ENCODE assay signal across 9 cellular contexts in genomic region chr15:101455291-101455916, GRCh38. TPM values are rescaled to one million over a fixed set of nuclear protein-coding genes. Genes with fewer than 3 reads are reported as not detected.
DNase-seq lines count a peak whose midpoint lies in the region; ATAC-seq and TF ChIP-seq lines count a peak whose summit lies in the region.
"Had no signal": no experiment of that assay in that cellular context is flagged by ENCODE, and none has a peak within 500 bp of the region (broad histone marks: within the 10 kb centered on the region; RNA-seq: fewer than 3 reads in every experiment).

No MANE protein-coding gene starts in this region.

- no peak for TF ChIP-seq CTCF in coronary artery (IDR thresholded peaks at IDR 0.05)

- ATAC-seq in GM19351 (IDR thresholded peaks at IDR 0.05; ENCODE audit: unreplicated experiment): no peak

- H3K27ac ChIP-seq in coronary artery: peak overlapping the region in 1 of 2 donors; percentile 32

- peak; percentile 54 to 56 for DNase-seq in AML-193 (lab: John Stamatoyannopoulos, UW)
- DNase-seq in LHCN-M2 (ENCODE audit: low read depth): peak; percentile 11
- DNase-seq in coronary artery (ENCODE audit: low spot score): peak; percentile 68
- peak; percentile 15 to 74 for DNase-seq in lung microvascular endothelial cell (ENCODE audit: low read depth in 2 of 2)
- no peak for DNase-seq in NCI-H1105 (lab: John Stamatoyannopoulos, UW)
- no peak for DNase-seq in NCI-H1694 treated with DMSO at 0.1 percent for 48 hours (lab: John Stamatoyannopoulos, UW)
- no peak for DNase-seq in NCI-H345 (lab: John Stamatoyannopoulos, UW)
- DNase-seq: activated CD4-positive, alpha-beta T cell treated with anti-CD3 and anti-CD28 coated beads, Interleukin-2, amount 50 U/mL, for 4 hours had no signal

- no peak overlapping the region for H3K4me3 ChIP-seq in coronary artery

RNA-seq across cellular contexts. Expression of gene PCSK6, which starts 34.1 kb away (rescaled TPM):
- total RNA-seq in LHCN-M2 (2014; rRNA removed) (0.13 and 0.52 TPM in 2 replicates), lung microvascular endothelial cell (20.0 and 38.9 TPM in 2 replicates)
- polyA plus RNA-seq in LHCN-M2 (2012): 0.12 TPM

Comparison
In these comparisons a context has a peak if more than half of its experiments do, and no peak if none do; other contexts are left out.
1. DNase-seq: peak in AML-193 (2 of 2), LHCN-M2 (single experiment), coronary artery (single experiment) and lung microvascular endothelial cell (2 of 2); none in NCI-H1105 (single experiment), NCI-H1694 treated with DMSO at 0.1 percent for 48 hours (single experiment) and NCI-H345 (single experiment).
2. RNA of gene PCSK6, which starts 34.1 kb away (total RNA-seq): 20.0 to 38.9 TPM in lung microvascular endothelial cell; 0.13 to 0.52 TPM in LHCN-M2; every median in the first group is over 10 times any median in the second.